In genomic region chr18:45838302-45839070, GRCh38 we compare ENCODE assay signal across 9 cellular contexts. TPM values are rescaled to one million over a fixed set of nuclear protein-coding genes. Genes with fewer than 3 reads are reported as not detected.
DNase-seq lines count a peak whose midpoint lies in the region; ATAC-seq, FAIRE-seq and TF ChIP-seq lines count a peak whose summit lies in the region.
"Had no signal": no experiment of that assay in that cellular context is flagged by ENCODE, and none has a peak within 500 bp of the region (broad histone marks: within the 10 kb centered on the region; RNA-seq: fewer than 3 reads in every experiment).

No MANE protein-coding gene starts in this region.

- no peaks in the 10 kb centered on the region for H3K27me3 ChIP-seq in ascending aorta
- H3K27me3 ChIP-seq in small intestine (ENCODE audit: control insufficient read depth in 2 of 2, insufficient read depth in 2 of 2, low read length in 2 of 2): peaks cover 0 to 3% of the 10 kb centered on the region in 2 donors

- 25 to 42% (median 41%) methylated on average over 41 to 53 of the region's 53 CpGs for WGBS in small intestine, 3 donors

- no peak overlapping the region for H3K27ac Mint-ChIP-seq in activated CD4-positive, alpha-beta T cell treated with anti-CD3 and anti-CD28 coated beads for 36 hours

- peaks cover 38% of the 10 kb centered on the region for H3K27me3 Mint-ChIP-seq in activated CD4-positive, alpha-beta T cell treated with anti-CD3 and anti-CD28 coated beads for 36 hours

- H3K36me3 ChIP-seq in ascending aorta (no peaks in the 10 kb centered on the region), small intestine (ENCODE audit: control insufficient read depth in 2 of 2, insufficient read depth in 2 of 2, low read length in 2 of 2) (no peaks in the 10 kb centered on the region)

- FAIRE-seq in small intestine (lab: Jason Lieb, UNC) (no peak), D721Med (lab: Jason Lieb, UNC) (no peak)

- H3K4me1 ChIP-seq in ascending aorta (peaks cover 2 to 14% of the 10 kb centered on the region in 2 donors), small intestine (ENCODE audit: control insufficient read depth in 2 of 2, insufficient read depth in 1 of 2, low read depth in 1 of 2, low read length in 1 of 2) (peaks cover 0 to 15% of the 10 kb centered on the region in 2 donors)

- POLR2A ChIA-PET in activated CD4-positive, alpha-beta T cell treated with anti-CD3 and anti-CD28 coated beads for 36 hours (lab: Charles Lee): no interaction called here

- H3K4me3 Mint-ChIP-seq in activated CD4-positive, alpha-beta T cell treated with anti-CD3 and anti-CD28 coated beads for 36 hours: peak overlapping the region; percentile 28

- peaks cover 10% of the 10 kb centered on the region for H3K4me1 Mint-ChIP-seq in activated CD4-positive, alpha-beta T cell treated with anti-CD3 and anti-CD28 coated beads for 36 hours

- H3K36me3 Mint-ChIP-seq in activated CD4-positive, alpha-beta T cell treated with anti-CD3 and anti-CD28 coated beads for 36 hours (ENCODE audit: low read depth): no peaks in the 10 kb centered on the region

- no peaks in the 10 kb centered on the region for H3K9me3 Mint-ChIP-seq in activated CD4-positive, alpha-beta T cell treated with anti-CD3 and anti-CD28 coated beads for 36 hours (ENCODE audit: low read depth)

- peak; percentile 29 for DNase-seq in activated CD4-positive, alpha-beta T cell treated with anti-CD3 and anti-CD28 coated beads for 36 hours
- no peak for DNase-seq in activated CD4-positive, alpha-beta T cell treated with anti-CD3 and anti-CD28 coated beads, Interleukin-2, amount 50 U/mL, for 48 hours
- DNase-seq in ascending aorta (ENCODE audit: low spot score in 2 of 2) (no peak), left colon (no peak), small intestine (peak; percentile 28), LoVo (ENCODE audit: low spot score) (no peak), D721Med (ENCODE audit: insufficient read length, low spot score) (no peak)
- no peak for DNase-seq in stimulated activated CD4-positive, alpha-beta T cell treated with anti-CD3 and anti-CD28 coated beads, Interleukin-4, amount 100 ng/mL, for 24 hours

- no peak for ATAC-seq in activated CD4-positive, alpha-beta T cell treated with anti-CD3 and anti-CD28 coated beads for 36 hours
- peak; percentile 47 for ATAC-seq in left colon

- TF ChIP-seq CTCF in ascending aorta (IDR thresholded peaks at IDR 0.05): no peak
- no peak for TF ChIP-seq CTCF in D721Med (IDR thresholded peaks at IDR 0.05; ENCODE audit: insufficient read depth, missing control alignments)

- H3K27ac ChIP-seq in ascending aorta: no peak overlapping the region
- no peak overlapping the region for H3K27ac ChIP-seq in small intestine (ENCODE audit: low read depth in 1 of 2, low read length in 1 of 2)

- H3K9me3 ChIP-seq in ascending aorta: no peaks in the 10 kb centered on the region
- no peaks in the 10 kb centered on the region for H3K9me3 ChIP-seq in small intestine (ENCODE audit: control insufficient read depth, low read depth)

- intact Hi-C loops in activated CD4-positive, alpha-beta T cell treated with anti-CD3 and anti-CD28 coated beads for 36 hours (cut with DNase I, micrococcal nuclease): loop anchor here (1.0 to 5.0 kb wide), 4 partner anchors 61 to 173 kb away; no protein-coding TSS in a partner anchor
- intact Hi-C loops in ascending aorta (cut with DNase I): loop anchor here (1.0 to 2.0 kb wide), 4 partner anchors 64 to 174 kb away; no protein-coding TSS in a partner anchor
- intact Hi-C loops in left colon (cut with DNase I, micrococcal nuclease): no loop called here

- CTCF ChIA-PET in activated CD4-positive, alpha-beta T cell treated with anti-CD3 and anti-CD28 coated beads for 36 hours (lab: Charles Lee): interaction anchor here (1.4 to 2.5 kb wide), 2 partner anchors 173 to 175 kb away, joined by 7 to 13 read pairs; no protein-coding TSS in a partner anchor

- H3K4me3 ChIP-seq in ascending aorta: peak overlapping the region; percentile 49 to 64
- H3K4me3 ChIP-seq in small intestine (ENCODE audit: low read depth in 1 of 2, low read length in 2 of 2): peak overlapping the region in 1 of 2 donors; percentile 38

RNA-seq across cellular contexts. Expression of gene SIGLEC15, which starts 13.0 kb away (rescaled TPM):
- total RNA-seq in activated CD4-positive, alpha-beta T cell treated with anti-CD3 and anti-CD28 coated beads for 36 hours: not detected
- total RNA-seq in ascending aorta: not detected
- under 1 TPM; 0.21 to 0.36 TPM for total RNA-seq in left colon
- 1 to 10 TPM; 1.4 to 8.6 (median 2.2) TPM for polyA plus RNA-seq in small intestine
- total RNA-seq: activated CD8-positive, alpha-beta memory T cell treated with anti-CD3 and anti-CD28 coated beads for 36 hours had no signal

Comparison
In these comparisons a context has a peak if more than half of its experiments do, and no peak if none do; other contexts are left out.
1. DNase-seq: peak in activated CD4-positive, alpha-beta T cell treated with anti-CD3 and anti-CD28 coated beads for 36 hours (single experiment) and small intestine (single experiment); none in activated CD4-positive, alpha-beta T cell treated with anti-CD3 and anti-CD28 coated beads, Interleukin-2, amount 50 U/mL, for 48 hours (0 of 2), ascending aorta (0 of 2), left colon (0 of 2), LoVo (single experiment), stimulated activated CD4-positive, alpha-beta T cell treated with anti-CD3 and anti-CD28 coated beads, Interleukin-4, amount 100 ng/mL, for 24 hours (single experiment) and D721Med (single experiment).
2. intact Hi-C loops: an anchor here in activated CD4-positive, alpha-beta T cell treated with anti-CD3 and anti-CD28 coated beads for 36 hours (1.0 to 5.0 kb wide) and ascending aorta (1.0 to 2.0 kb wide); none called in left colon.